Comparison of ENCODE assay signal across 8 cellular contexts in the genomic region with DNA sequence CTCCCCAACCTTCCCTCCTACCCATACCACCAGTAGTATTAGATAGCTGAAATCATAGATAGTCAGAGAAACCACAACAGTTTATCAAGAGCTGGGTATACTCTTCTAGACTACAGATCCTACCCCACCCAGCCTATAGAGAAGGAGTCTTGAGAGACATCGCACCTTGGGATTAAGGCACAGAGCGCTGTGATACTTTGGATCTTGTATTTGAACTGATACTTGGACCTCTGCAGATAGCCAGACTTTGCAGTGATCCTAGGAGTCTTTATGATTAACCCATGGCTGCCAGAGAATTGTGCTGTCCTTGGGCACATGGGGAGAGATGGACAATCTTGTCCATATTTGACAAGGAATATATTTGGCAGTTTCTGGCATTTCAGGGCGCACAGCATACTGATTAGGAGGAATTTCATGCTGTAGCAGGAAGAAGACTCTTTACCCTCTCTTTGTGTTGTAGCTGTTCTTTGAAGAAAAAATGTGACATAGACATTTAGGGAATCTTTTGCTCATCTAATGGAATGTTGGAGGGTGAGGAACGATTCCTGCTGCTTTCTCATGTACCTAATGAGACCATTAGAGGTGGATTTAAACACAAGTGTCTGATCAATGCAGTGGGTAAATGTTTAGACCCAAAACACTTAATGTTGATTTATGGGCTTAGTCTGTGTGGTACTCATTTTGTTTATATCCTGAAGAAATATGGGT. TPM values are rescaled to one million over a fixed set of nuclear protein-coding genes. Genes with fewer than 3 reads are reported as not detected.
DNase-seq lines count a peak whose midpoint lies in the region; ATAC-seq, FAIRE-seq and TF ChIP-seq lines count a peak whose summit lies in the region.

No MANE protein-coding gene starts in this region.

- H3K27ac ChIP-seq in HepG2 (ENCODE audit: extremely low read length, insufficient read depth, low read length) (no peak overlapping the region), thoracic aorta (peak overlapping the region; percentile 68 to 92)

- H3K27ac Mint-ChIP-seq in IgD-negative memory B cell (peak overlapping the region in 1 of 3 donors; percentile 10), MCF 10A (ENCODE audit: low read depth, unreplicated experiment) (peak overlapping the region; percentile 91)

- TF ChIP-seq POLR2A in HepG2 (IDR thresholded peaks at IDR 0.05; ENCODE audit: insufficient read depth in 1 of 2, low read depth in 2 of 2, low read length in 2 of 2), result no peak

- peaks cover 45% of the 10 kb centered on the region for H3K4me1 ChIP-seq in HepG2 (ENCODE audit: insufficient read depth, low read length)
- H3K4me1 ChIP-seq in thoracic aorta (ENCODE audit: control insufficient read depth in 1 of 2, low read depth in 2 of 2), result peaks cover 33 to 57% of the 10 kb centered on the region in 2 donors

- no peaks in the 10 kb centered on the region for H3K36me3 ChIP-seq in HepG2 (replicated peaks in 1 of 2; ENCODE audit: control insufficient read depth in 1 of 2, insufficient read depth in 2 of 2, low read length in 2 of 2)
- H3K36me3 ChIP-seq in thoracic aorta, result no peaks in the 10 kb centered on the region

- CTCF ChIA-PET in MCF 10A (lab: Yijun Ruan, JAX), result interaction anchor here (0.6 to 2.6 kb wide), 11 partner anchors 9 to 1067 kb away, joined by 3 to 14 read pairs (median 4); no protein-coding TSS in a partner anchor
- CTCF ChIA-PET in HepG2 (lab: Yijun Ruan, JAX; ENCODE audit: low intra/inter-chr PET ratio, low total read pairs), result no interaction called here

- H3K4me3 Mint-ChIP-seq in IgD-negative memory B cell, result peak overlapping the region; percentile 5 to 92 (median 59)
- peak overlapping the region; percentile 74 for H3K4me3 Mint-ChIP-seq in MCF 10A (ENCODE audit: unreplicated experiment)

- POLR2A ChIA-PET in MCF 10A (lab: Yijun Ruan, JAX) (interaction anchor here (0.5 to 5.7 kb wide), 26 partner anchors 9 to 565 kb away, joined by 3 to 83 read pairs (median 4); a partner anchor contains a TSS), HepG2 (lab: Yijun Ruan, JAX) (interaction anchor here (1.0 to 1.7 kb wide), 2 partner anchors 34 to 106 kb away, joined by 3 to 7 read pairs; a partner anchor contains a TSS)

- no TSS peak for BruUV-seq in MCF 10A (replicated peaks; lab: Mats Ljungman, UMichigan)
- BruUV-seq in HepG2 (replicated peaks; lab: Mats Ljungman, UMichigan), result no TSS peak

- H3K4me1 Mint-ChIP-seq in IgD-negative memory B cell (peaks cover 8 to 15% (median 12%) of the 10 kb centered on the region in 3 donors), MCF 10A (ENCODE audit: insufficient read depth, unreplicated experiment) (peaks cover 39% of the 10 kb centered on the region)

- FAIRE-seq in HepG2 (lab: Jason Lieb, UNC), result peak; percentile 46

- H3K36me3 Mint-ChIP-seq in IgD-negative memory B cell (peaks cover 1% of the 10 kb centered on the region), MCF 10A (ENCODE audit: insufficient read depth, unreplicated experiment) (no peaks in the 10 kb centered on the region)

- ATAC-seq in HepG2, result peak; percentile 62
- no peak for ATAC-seq in thoracic aorta (ENCODE audit: insufficient number of reproducible peaks, low FRiP score, low read depth)
- no peak for ATAC-seq in GM19467 (IDR thresholded peaks at IDR 0.05; ENCODE audit: unreplicated experiment)
- ATAC-seq in HG03025 (IDR thresholded peaks at IDR 0.05; ENCODE audit: low FRiP score, unreplicated experiment), result no peak

- H3K79me2 ChIP-seq in HepG2 (ENCODE audit: insufficient read depth, low read length), result no peaks in the 10 kb centered on the region

- TF ChIP-seq EP300 in HepG2 (IDR thresholded peaks at IDR 0.05; ENCODE audit: low read depth in 2 of 2, low read length in 2 of 2), result no peak
- no peak for TF ChIP-seq EP300 in HepG2 (CRISPR knock-in tag; IDR thresholded peaks at IDR 0.05; ENCODE audit: borderline replicate concordance)

- intact Hi-C loops in MCF 10A (cut with micrococcal nuclease), result no loop called here
- intact Hi-C loops in HepG2 (cut with micrococcal nuclease; ENCODE audit: unreplicated experiment), result no loop called here

- H3K27me3 Mint-ChIP-seq in IgD-negative memory B cell (peaks cover 16% of the 10 kb centered on the region), MCF 10A (ENCODE audit: insufficient read depth, unreplicated experiment) (no peaks in the 10 kb centered on the region)

- no peak overlapping the region for H2AFZ ChIP-seq in HepG2 (ENCODE audit: low read length)

- H3K9ac ChIP-seq in HepG2 (ENCODE audit: insufficient read depth, low read depth, low read length), result peak overlapping the region; percentile 68; the same call in 1 of the 2 replicates

- in situ Hi-C loops in ACHN (cut with HindIII; ENCODE audit: low pct_ligation_motif_present, low pct_unique_long_range_greater_than_20kb, low sequenced_read_pairs) (loop anchor here (5.0 kb wide), 1 partner anchor 50 kb away; no protein-coding TSS in a partner anchor), HepG2 (cut with HindIII; ENCODE audit: extremely low pct_ligation_motif_present, low pct_unique_long_range_greater_than_20kb) (no loop called here)

- H3K4me3 ChIP-seq in HepG2 (replicated peaks in 1 of 3; ENCODE audit: insufficient read depth in 1 of 3, low read depth in 2 of 3, low read length in 3 of 3) (peak overlapping the region; percentile 65 to 73 (median 66); a peak in 5 of 6 replicates), thoracic aorta (peak overlapping the region; percentile 79)

- WGBS in HepG2 (ENCODE audit: low lambda C conversion rate), result 11% methylated on average over 4 of the region's 4 CpGs

- peak; percentile 51 for DNase-seq in ACHN
- DNase-seq in MCF 10A (ENCODE audit: unreplicated experiment), result peak; percentile 48
- no peak for DNase-seq in HepG2 (ENCODE audit: low spot score)
- DNase-seq in thoracic aorta (ENCODE audit: low spot score), result no peak
- DNase-seq in NCI-H146 treated with DMSO at 0.1 percent for 48 hours (lab: John Stamatoyannopoulos, UW; ENCODE audit: unreplicated experiment), result no peak

- no peaks in the 10 kb centered on the region; a peak in 1 of 5 replicates for H3K27me3 ChIP-seq in HepG2 (ENCODE audit: control insufficient read depth in 1 of 2, insufficient read depth in 2 of 2, low read length in 2 of 2)
- no peaks in the 10 kb centered on the region for H3K27me3 ChIP-seq in thoracic aorta (replicated peaks; ENCODE audit: insufficient read depth)

- H4K20me1 ChIP-seq in HepG2 (ENCODE audit: insufficient read depth, low read length), result no peaks in the 10 kb centered on the region

- H3K4me2 ChIP-seq in HepG2 (ENCODE audit: low read depth, low read length), result peak overlapping the region; percentile 75

- H3K9me3 ChIP-seq in HepG2 (ENCODE audit: low read length) (no peaks in the 10 kb centered on the region), thoracic aorta (no peaks in the 10 kb centered on the region)

- TF ChIP-seq RAD21 in HepG2 (CRISPR knock-in tag; IDR thresholded peaks at IDR 0.05), result no peak

- TF ChIP-seq CTCF in MCF 10A (IDR thresholded peaks at IDR 0.05; ENCODE audit: unreplicated experiment), result no peak
- no peak for TF ChIP-seq CTCF in HepG2 (CRISPR knock-in tag; IDR thresholded peaks at IDR 0.05)
- no peak for TF ChIP-seq CTCF in thoracic aorta (IDR thresholded peaks at IDR 0.05)

- H3K9me3 Mint-ChIP-seq in IgD-negative memory B cell (no peaks in the 10 kb centered on the region), MCF 10A (ENCODE audit: unreplicated experiment) (no peaks in the 10 kb centered on the region)

RNA-seq across cellular contexts. Expression of a gene that starts 1.0 kb away (rescaled TPM):
- polyA plus RNA-seq in IgD-negative memory B cell, result 0.28 TPM
- total RNA-seq in MCF 10A (2022), result 34.9 and 62.7 TPM in 2 replicates
- 0.53 and 0.81 TPM in 2 replicates for total RNA-seq in HepG2 (2016; rRNA removed; fragmentation: Illumina TruSeq; extraction: Trizol)
- total RNA-seq in HepG2 (2016; cell fraction: cytosol; rRNA removed; fragmentation: Illumina TruSeq; extraction: Trizol; ENCODE audit: low read depth), result 1.4 and 3.4 TPM in 2 replicates
- 0.52 and 1.7 TPM in 2 replicates for total RNA-seq in HepG2 (2016; cell fraction: insoluble cytoplasmic fraction; rRNA removed; fragmentation: Illumina TruSeq; extraction: Trizol)
- total RNA-seq in HepG2 (2016; cell fraction: membrane; rRNA removed; fragmentation: Illumina TruSeq; extraction: Trizol), result 0.93 and 5.7 TPM in 2 replicates
- total RNA-seq in HepG2 (2016; cell fraction: nucleus; rRNA removed; fragmentation: Illumina TruSeq; extraction: Trizol), result 0.68 and 2.8 TPM in 2 replicates
- 6.0 and 7.4 TPM in 2 replicates for polyA plus RNA-seq in HepG2 (2011; rRNA removed)
- polyA plus RNA-seq in HepG2 (2011; cell fraction: cytosol; rRNA removed), result 4.9 and 5.8 TPM in 2 replicates
- 4.1 and 31.3 TPM in 2 replicates for polyA plus RNA-seq in HepG2 (2011; cell fraction: nucleus; rRNA removed)
- 4.5 and 6.2 TPM in 2 replicates for polyA plus RNA-seq in HepG2 (2012)
- polyA plus RNA-seq in HepG2 (2016; cell fraction: cytosol; fragmentation: Illumina TruSeq; extraction: Trizol; ENCODE audit: low read depth), result 4.3 and 5.5 TPM in 2 replicates
- polyA plus RNA-seq in HepG2 (2016; cell fraction: insoluble cytoplasmic fraction; fragmentation: Illumina TruSeq; extraction: Trizol; ENCODE audit: low read depth), result 2.0 and 2.8 TPM in 2 replicates
- polyA plus RNA-seq in HepG2 (2016; cell fraction: membrane; fragmentation: Illumina TruSeq; extraction: Trizol; ENCODE audit: low read depth), result 5.5 and 8.4 TPM in 2 replicates
- 3.7 and 5.1 TPM in 2 replicates for polyA plus RNA-seq in HepG2 (2016; cell fraction: nucleus; fragmentation: Illumina TruSeq; extraction: Trizol; ENCODE audit: insufficient read depth, low read depth)
- 11.3 and 107 TPM in 2 replicates for polyA minus RNA-seq in HepG2 (2011; rRNA and poly(A)+ RNA removed; ENCODE audit: low replicate concordance)
- polyA minus RNA-seq in HepG2 (2011; cell fraction: cytosol; rRNA and poly(A)+ RNA removed), result 6.9 and 7.3 TPM in 2 replicates
- 1.3 and 1.9 TPM in 2 replicates for polyA minus RNA-seq in HepG2 (2011; cell fraction: nucleus; rRNA and poly(A)+ RNA removed)
- 10 to 100 TPM; 33.4 to 40.2 TPM for total RNA-seq in thoracic aorta

RNA-seq across cellular contexts. Expression of a gene that starts 34.7 kb away (rescaled TPM):
- polyA plus RNA-seq in IgD-negative memory B cell (3.8 TPM), HepG2 (2011; rRNA removed) (8.5 and 8.6 TPM in 2 replicates)
- total RNA-seq in MCF 10A (2022) (3.9 and 4.8 TPM in 2 replicates), HepG2 (2016; rRNA removed; fragmentation: Illumina TruSeq; extraction: Trizol) (12.2 and 14.0 TPM in 2 replicates), thoracic aorta (under 1 TPM in 1 of 2 donors, not detected in 1; 0.85 TPM)
- 5.1 and 6.0 TPM in 2 replicates for total RNA-seq in HepG2 (2016; cell fraction: cytosol; rRNA removed; fragmentation: Illumina TruSeq; extraction: Trizol; ENCODE audit: low read depth)
- total RNA-seq in HepG2 (2016; cell fraction: insoluble cytoplasmic fraction; rRNA removed; fragmentation: Illumina TruSeq; extraction: Trizol), result 12.0 and 13.5 TPM in 2 replicates
- total RNA-seq in HepG2 (2016; cell fraction: membrane; rRNA removed; fragmentation: Illumina TruSeq; extraction: Trizol), result 8.3 and 10.5 TPM in 2 replicates
- 9.2 and 10.3 TPM in 2 replicates for total RNA-seq in HepG2 (2016; cell fraction: nucleus; rRNA removed; fragmentation: Illumina TruSeq; extraction: Trizol)
- polyA plus RNA-seq in HepG2 (2011; cell fraction: cytosol; rRNA removed), result 5.0 and 6.0 TPM in 2 replicates
- polyA plus RNA-seq in HepG2 (2011; cell fraction: nucleus; rRNA removed), result 30.0 and 30.9 TPM in 2 replicates
- 4.3 and 6.2 TPM in 2 replicates for polyA plus RNA-seq in HepG2 (2012)
- 3.4 and 4.7 TPM in 2 replicates for polyA plus RNA-seq in HepG2 (2016; cell fraction: cytosol; fragmentation: Illumina TruSeq; extraction: Trizol; ENCODE audit: low read depth)
- 11.3 and 13.3 TPM in 2 replicates for polyA plus RNA-seq in HepG2 (2016; cell fraction: insoluble cytoplasmic fraction; fragmentation: Illumina TruSeq; extraction: Trizol; ENCODE audit: low read depth)
- 5.6 and 7.1 TPM in 2 replicates for polyA plus RNA-seq in HepG2 (2016; cell fraction: membrane; fragmentation: Illumina TruSeq; extraction: Trizol; ENCODE audit: low read depth)
- polyA plus RNA-seq in HepG2 (2016; cell fraction: nucleus; fragmentation: Illumina TruSeq; extraction: Trizol; ENCODE audit: insufficient read depth, low read depth), result 16.2 and 18.9 TPM in 2 replicates
- polyA minus RNA-seq in HepG2 (2011; rRNA and poly(A)+ RNA removed; ENCODE audit: low replicate concordance), result 11.4 TPM in 1 of 2 replicates, not detected in the other
- polyA minus RNA-seq in HepG2 (2011; cell fraction: cytosol; rRNA and poly(A)+ RNA removed), result 3.5 and 5.0 TPM in 2 replicates
- polyA minus RNA-seq in HepG2 (2011; cell fraction: nucleus; rRNA and poly(A)+ RNA removed), result 3.7 and 7.3 TPM in 2 replicates

RNA-seq across cellular contexts. Expression of a gene that starts 54.3 kb away (rescaled TPM):
- polyA plus RNA-seq in IgD-negative memory B cell (1.3 TPM), HepG2 (2011; rRNA removed) (3.6 and 3.9 TPM in 2 replicates)
- total RNA-seq in MCF 10A (2022) (3.5 and 3.9 TPM in 2 replicates), HepG2 (2016; rRNA removed; fragmentation: Illumina TruSeq; extraction: Trizol) (4.1 and 4.5 TPM in 2 replicates), thoracic aorta (1 to 10 TPM; 2.3 to 5.8 TPM)
- 0.40 and 0.53 TPM in 2 replicates for total RNA-seq in HepG2 (2016; cell fraction: cytosol; rRNA removed; fragmentation: Illumina TruSeq; extraction: Trizol; ENCODE audit: low read depth)
- total RNA-seq in HepG2 (2016; cell fraction: insoluble cytoplasmic fraction; rRNA removed; fragmentation: Illumina TruSeq; extraction: Trizol), result 4.3 and 4.5 TPM in 2 replicates
- 1.3 and 1.5 TPM in 2 replicates for total RNA-seq in HepG2 (2016; cell fraction: membrane; rRNA removed; fragmentation: Illumina TruSeq; extraction: Trizol)
- 4.3 and 5.1 TPM in 2 replicates for total RNA-seq in HepG2 (2016; cell fraction: nucleus; rRNA removed; fragmentation: Illumina TruSeq; extraction: Trizol)
- 3.0 and 3.4 TPM in 2 replicates for polyA plus RNA-seq in HepG2 (2011; cell fraction: cytosol; rRNA removed)
- 4.2 and 4.7 TPM in 2 replicates for polyA plus RNA-seq in HepG2 (2011; cell fraction: nucleus; rRNA removed)
- polyA plus RNA-seq in HepG2 (2012), result 1.8 and 2.7 TPM in 2 replicates
- polyA plus RNA-seq in HepG2 (2016; cell fraction: cytosol; fragmentation: Illumina TruSeq; extraction: Trizol; ENCODE audit: low read depth), result 0.42 and 0.51 TPM in 2 replicates
- polyA plus RNA-seq in HepG2 (2016; cell fraction: insoluble cytoplasmic fraction; fragmentation: Illumina TruSeq; extraction: Trizol; ENCODE audit: low read depth), result 3.8 and 4.3 TPM in 2 replicates
- polyA plus RNA-seq in HepG2 (2016; cell fraction: membrane; fragmentation: Illumina TruSeq; extraction: Trizol; ENCODE audit: low read depth), result 0.98 and 1.1 TPM in 2 replicates
- polyA plus RNA-seq in HepG2 (2016; cell fraction: nucleus; fragmentation: Illumina TruSeq; extraction: Trizol; ENCODE audit: insufficient read depth, low read depth), result 4.8 and 5.3 TPM in 2 replicates
- 6.6 and 11.2 TPM in 2 replicates for polyA minus RNA-seq in HepG2 (2011; rRNA and poly(A)+ RNA removed; ENCODE audit: low replicate concordance)
- 1.2 and 1.5 TPM in 2 replicates for polyA minus RNA-seq in HepG2 (2011; cell fraction: cytosol; rRNA and poly(A)+ RNA removed)
- polyA minus RNA-seq in HepG2 (2011; cell fraction: nucleus; rRNA and poly(A)+ RNA removed), result 8.0 and 8.8 TPM in 2 replicates

Comparison
In these comparisons a context has a peak if more than half of its experiments do, and no peak if none do; other contexts are left out.
1. DNase-seq: peak in ACHN (single experiment) and MCF 10A (single experiment); none in HepG2 (single experiment), thoracic aorta (single experiment) and NCI-H146 treated with DMSO at 0.1 percent for 48 hours (single experiment).